ENCODE assay signal across 9 cellular contexts in genomic region chr17:75571197-75571884, GRCh38. TPM values are rescaled to one million over a fixed set of nuclear protein-coding genes. Genes with fewer than 3 reads are reported as not detected.
DNase-seq lines count a peak whose midpoint lies in the region; ATAC-seq and TF ChIP-seq lines count a peak whose summit lies in the region.
"Had no signal": no experiment of that assay in that cellular context is flagged by ENCODE, and none has a peak within 500 bp of the region (broad histone marks: within the 10 kb centered on the region; RNA-seq: fewer than 3 reads in every experiment).

No MANE protein-coding gene starts in this region.

- no peaks in the 10 kb centered on the region for H3K36me3 ChIP-seq in prostate gland

- POLR2A ChIA-PET in activated B cell treated with CpG ODN at 0.5 μM for 24 hours (lab: Charles Lee) = interaction anchor here (0.5 to 2.4 kb wide), 14 partner anchors 9 to 433 kb away, joined by 3 to 29 read pairs (median 6); partner anchors contain the start of genes LLGL2, MYO15B, TMEM94 and TSEN54

- peak; percentile 56 for ATAC-seq in HG03135 (IDR thresholded peaks at IDR 0.05; ENCODE audit: unreplicated experiment)
- peak; percentile 98 for ATAC-seq in activated B cell treated with CpG ODN at 0.5 μM for 24 hours (ENCODE audit: low read depth)

- no peak overlapping the region for H3K27ac ChIP-seq in prostate gland

- no peak for TF ChIP-seq POLR2A in prostate gland (IDR thresholded peaks at IDR 0.05)

- no peaks in the 10 kb centered on the region for H3K9me3 Mint-ChIP-seq in activated B cell treated with CpG ODN at 0.5 μM for 24 hours
- H3K9me3 Mint-ChIP-seq: naive thymus-derived CD8-positive, alpha-beta T cell had no signal

- 85% methylated on average over 15 of the region's 15 CpGs for WGBS in prostate gland

- H3K27me3 ChIP-seq in prostate gland (replicated peaks; ENCODE audit: insufficient read depth) = no peaks in the 10 kb centered on the region

- TF ChIP-seq CTCF in activated B cell treated with CpG ODN at 0.5 μM for 24 hours (IDR thresholded peaks at IDR 0.05) (no peak), prostate gland (IDR thresholded peaks at IDR 0.05) (no peak)

- H3K4me1 Mint-ChIP-seq in activated B cell treated with CpG ODN at 0.5 μM for 24 hours = peaks cover 22% of the 10 kb centered on the region

- intact Hi-C loops in activated B cell treated with CpG ODN at 0.5 μM for 24 hours (cut with micrococcal nuclease) = loop anchor here (1.0 to 2.0 kb wide), 3 partner anchors 18 to 55 kb away; partner anchors contain the start of genes LLGL2 and TSEN54
- intact Hi-C loops in prostate gland (cut with DNase I) = no loop called here

- no peaks in the 10 kb centered on the region for H3K27me3 Mint-ChIP-seq in activated B cell treated with CpG ODN at 0.5 μM for 24 hours
- H3K27me3 Mint-ChIP-seq: naive thymus-derived CD8-positive, alpha-beta T cell had no signal

- no peaks in the 10 kb centered on the region for H3K9me3 ChIP-seq in prostate gland

- peaks cover 1% of the 10 kb centered on the region for H3K36me3 Mint-ChIP-seq in activated B cell treated with CpG ODN at 0.5 μM for 24 hours (ENCODE audit: low read depth)
- H3K36me3 Mint-ChIP-seq: naive thymus-derived CD8-positive, alpha-beta T cell had no signal

- H3K4me3 ChIP-seq in prostate gland = no peak overlapping the region

- DNase-seq in CMK (ENCODE audit: low read depth) (peak; percentile 71), activated B cell treated with CpG ODN at 0.5 μM for 24 hours (peak; percentile 56), lung microvascular endothelial cell (ENCODE audit: low read depth in 2 of 2) (peak; percentile 29 to 78), NCI-H1436 treated with DMSO at 0.1 percent for 48 hours (lab: John Stamatoyannopoulos, UW) (no peak), prostate gland (ENCODE audit: low spot score) (no peak)
- no peak for DNase-seq in effector CD4-positive, alpha-beta T cell
- no peak for DNase-seq in effector CD8-positive, alpha-beta T cell (lab: John Stamatoyannopoulos, UW)

- CTCF ChIA-PET in activated B cell treated with CpG ODN at 0.5 μM for 24 hours (lab: Charles Lee) = interaction anchor here (0.8 to 1.6 kb wide), 4 partner anchors 17 to 282 kb away, joined by 3 to 9 read pairs (median 3); partner anchors contain the start of genes SLC25A19 and TSEN54

- peak overlapping the region; percentile 64 for H3K4me3 Mint-ChIP-seq in activated B cell treated with CpG ODN at 0.5 μM for 24 hours
- H3K4me3 Mint-ChIP-seq: naive thymus-derived CD8-positive, alpha-beta T cell had no signal

- H3K4me1 ChIP-seq in prostate gland (replicated peaks) = no peaks in the 10 kb centered on the region

- H3K27ac Mint-ChIP-seq in activated B cell treated with CpG ODN at 0.5 μM for 24 hours = peak overlapping the region; percentile 92

RNA-seq across cellular contexts. Expression of gene MYO15B, which starts 16.3 kb away (rescaled TPM):
- total RNA-seq in activated B cell treated with CpG ODN at 0.5 μM for 24 hours = 207 and 264 TPM in 2 replicates
- total RNA-seq in lung microvascular endothelial cell = 3.3 and 20.2 TPM in 2 replicates
- 100 to 1,000 TPM in 1 of 2 donors, 10 to 100 TPM in 1; 86.5 to 214 TPM for total RNA-seq in prostate gland

RNA-seq across cellular contexts. Expression of gene LLGL2, which starts 45.8 kb away (rescaled TPM):
- total RNA-seq in activated B cell treated with CpG ODN at 0.5 μM for 24 hours (27.5 and 29.9 TPM in 2 replicates), lung microvascular endothelial cell (8.3 and 14.7 TPM in 2 replicates), prostate gland (10 to 100 TPM; 43.0 to 65.3 TPM)

RNA-seq across cellular contexts. Expression of gene TSEN54, which starts 55.0 kb away (rescaled TPM):
- total RNA-seq in activated B cell treated with CpG ODN at 0.5 μM for 24 hours (21.0 and 24.9 TPM in 2 replicates), lung microvascular endothelial cell (7.4 and 8.9 TPM in 2 replicates), prostate gland (10 to 100 TPM; 45.9 to 56.2 TPM)

RNA-seq across cellular contexts. Expression of gene CASKIN2, which starts 56.0 kb away (rescaled TPM):
- total RNA-seq in activated B cell treated with CpG ODN at 0.5 μM for 24 hours = 1.2 and 1.4 TPM in 2 replicates
- 7.0 and 11.5 TPM in 2 replicates for total RNA-seq in lung microvascular endothelial cell
- 10 to 100 TPM; 16.0 to 35.8 TPM for total RNA-seq in prostate gland

Comparison
In these comparisons a context has a peak if more than half of its experiments do, and no peak if none do; other contexts are left out.
1. DNase-seq: peak in CMK (single experiment), activated B cell treated with CpG ODN at 0.5 μM for 24 hours (single experiment) and lung microvascular endothelial cell (2 of 2); none in NCI-H1436 treated with DMSO at 0.1 percent for 48 hours (single experiment), prostate gland (single experiment), effector CD4-positive, alpha-beta T cell (single experiment) and effector CD8-positive, alpha-beta T cell (single experiment).